ENCODE assay signal across 20 cellular contexts in the genomic region with DNA sequence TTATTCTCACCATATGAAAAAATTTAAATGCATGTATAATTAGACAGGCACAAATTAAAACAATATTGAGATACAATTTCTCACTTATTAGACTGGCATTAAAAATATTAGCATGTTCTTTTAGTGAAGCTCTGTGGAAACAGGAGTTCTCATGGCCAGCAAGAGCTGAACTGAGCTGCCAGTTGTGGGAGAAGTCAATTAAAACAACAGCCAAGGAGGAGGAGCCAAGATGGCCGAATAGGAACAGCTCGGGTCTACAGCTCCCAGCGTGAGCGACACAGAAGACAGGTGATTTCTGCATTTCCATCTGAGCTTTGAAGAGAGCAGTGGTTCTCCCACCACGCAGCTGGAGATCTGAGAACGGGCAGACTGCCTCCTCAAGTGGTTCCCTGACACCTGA. TPM values are rescaled to one million over a fixed set of nuclear protein-coding genes. Genes with fewer than 3 reads are reported as not detected.
"Had no signal": no experiment of that assay in that cellular context is flagged by ENCODE, and none has a peak within 500 bp of the region (broad histone marks: within the 10 kb centered on the region; RNA-seq: fewer than 3 reads in every experiment).

No MANE protein-coding gene starts in this region.

RNA-seq across cellular contexts. Expression of a gene that starts 14.0 kb away (rescaled TPM):
- total RNA-seq: dermis blood vessel endothelial cell; esophagus squamous epithelium; heart right ventricle; left ventricle myocardium superior; lower lobe of right lung; mesenteric fat pad; myocyte; naive thymus-derived CD8-positive, alpha-beta T cell; osteoblast; prostate gland; right atrium auricular region; sciatic nerve; smooth muscle cell; suprapubic skin; transverse colon; upper lobe of right lung; uterus had no signal
- polyA plus RNA-seq: heart right ventricle; keratinocyte; naive thymus-derived CD8-positive, alpha-beta T cell; neural cell; smooth muscle cell had no signal

RNA-seq across cellular contexts. Expression of a gene that starts 30.9 kb away (rescaled TPM):
- total RNA-seq: dermis blood vessel endothelial cell; esophagus squamous epithelium; heart right ventricle; left ventricle myocardium superior; lower lobe of right lung; mesenteric fat pad; myocyte; naive thymus-derived CD8-positive, alpha-beta T cell; osteoblast; prostate gland; right atrium auricular region; sciatic nerve; smooth muscle cell; suprapubic skin; transverse colon; upper lobe of right lung; uterus had no signal
- polyA plus RNA-seq: heart right ventricle; keratinocyte; naive thymus-derived CD8-positive, alpha-beta T cell; neural cell; smooth muscle cell; thymus had no signal
